Comparison of ENCODE assay signal across 34 cellular contexts in genomic region chr5:90066920-90067319, GRCh38.
A peak's percentile ranks its signal among the peaks of the same experiment; 100 is the strongest.
DNase-seq lines count a peak whose midpoint lies in the region; ATAC-seq, FAIRE-seq and TF ChIP-seq lines count a peak whose summit lies in the region.
"Had no signal": no experiment of that assay in that cellular context is flagged by ENCODE, and none has a peak within 500 bp of the region (broad histone marks: within the 10 kb centered on the region; RNA-seq: fewer than 3 reads in every experiment).

No MANE protein-coding gene starts in this region.

- no peak overlapping the region for H3K4me2 ChIP-seq in SK-N-SH
- H3K4me2 ChIP-seq: A549; BLaER1; BLaER1 treated with 17β-estradiol and CSF1 and Interleukin-3, amounts not matched to agents 10 nM and 100 nM had no signal

- WGBS in SK-N-SH (ENCODE audit: low lambda C conversion rate), result 51% methylated on average over 2 of the region's 2 CpGs
- WGBS in endodermal cell (ENCODE audit: insufficient coverage in 1 of 2, insufficient read length in 1 of 2), 2 experiments, result no CpG with 5 or more reads among the region's 2 CpGs

- H3K27ac ChIP-seq in SK-N-SH (ENCODE audit: low read depth in 2 of 2, low read length in 1 of 2), result no peak overlapping the region
- no peak overlapping the region for H3K27ac ChIP-seq in endodermal cell (ENCODE audit: low read depth, low read length)
- no peak overlapping the region for H3K27ac ChIP-seq in ascending aorta
- H3K27ac ChIP-seq: 22Rv1; A549; BLaER1; BLaER1 treated with 17β-estradiol and CSF1 and Interleukin-3, amounts not matched to agents 10 nM and 100 nM; C4-2B had no signal

- H3K36me3 ChIP-seq in SK-N-SH (replicated peaks in 1 of 2; ENCODE audit: control insufficient read depth in 1 of 2, insufficient read depth in 2 of 2, low read length in 1 of 2) (no peaks in the 10 kb centered on the region), endodermal cell (ENCODE audit: control insufficient read depth, insufficient read depth, low read length) (no peaks in the 10 kb centered on the region), ascending aorta (no peaks in the 10 kb centered on the region)
- H3K36me3 ChIP-seq: BE2C; BLaER1; BLaER1 treated with 17β-estradiol and CSF1 and Interleukin-3, amounts not matched to agents 10 nM and 100 nM had no signal

- no peaks in the 10 kb centered on the region for H3K9me2 ChIP-seq in SK-N-SH

- H3K79me2 ChIP-seq in SK-N-SH (ENCODE audit: insufficient read depth), result no peaks in the 10 kb centered on the region

- H3F3A ChIP-seq in SK-N-SH (replicated peaks; ENCODE audit: insufficient read depth), result no peaks in the 10 kb centered on the region

- intact Hi-C loops in ascending aorta (cut with DNase I), result no loop called here

- no peak overlapping the region for H3K4me3 Mint-ChIP-seq in endodermal cell
- H3K4me3 Mint-ChIP-seq: B cell; CD14-positive monocyte; CD4-positive, alpha-beta memory T cell; CD4-positive, alpha-beta T cell; CD4-positive, CD25-positive, alpha-beta regulatory T cell; CD8-positive, alpha-beta memory T cell; CD8-positive, alpha-beta T cell had no signal

- H3K27ac Mint-ChIP-seq in endodermal cell, result no peak overlapping the region
- H3K27ac Mint-ChIP-seq: B cell; CD14-positive monocyte; CD4-positive, alpha-beta memory T cell; CD4-positive, alpha-beta T cell; CD4-positive, CD25-positive, alpha-beta regulatory T cell; CD8-positive, alpha-beta memory T cell; CD8-positive, alpha-beta T cell had no signal

- no peaks in the 10 kb centered on the region for H4K20me1 ChIP-seq in SK-N-SH (ENCODE audit: insufficient read depth)
- H4K20me1 ChIP-seq: BLaER1; BLaER1 treated with 17β-estradiol and CSF1 and Interleukin-3, amounts not matched to agents 10 nM and 100 nM had no signal

- H3K36me3 Mint-ChIP-seq in endodermal cell (ENCODE audit: low read depth), result peaks cover 2% of the 10 kb centered on the region
- H3K36me3 Mint-ChIP-seq: CD14-positive monocyte; CD4-positive, alpha-beta memory T cell; CD4-positive, CD25-positive, alpha-beta regulatory T cell; CD8-positive, alpha-beta memory T cell; CD8-positive, alpha-beta T cell had no signal

- no peak for ATAC-seq in SK-N-SH treated with all-trans-retinoic acid at 6 μM for 48 hours
- ATAC-seq in GM18867 (IDR thresholded peaks at IDR 0.05; ENCODE audit: unreplicated experiment), result no peak
- ATAC-seq: A549; CD8-positive, alpha-beta T cell had no signal

- no peaks in the 10 kb centered on the region for H3K27me3 Mint-ChIP-seq in endodermal cell (ENCODE audit: insufficient read depth)
- H3K27me3 Mint-ChIP-seq: B cell; CD4-positive, alpha-beta memory T cell; CD4-positive, alpha-beta T cell; CD4-positive, CD25-positive, alpha-beta regulatory T cell had no signal

- TF ChIP-seq CTCF in SK-N-SH (IDR thresholded peaks at IDR 0.05) (no peak), endodermal cell (conservative IDR thresholded peaks at IDR 0.05) (peak; percentile 1), ascending aorta (IDR thresholded peaks at IDR 0.05) (no peak)

- CTCF ChIA-PET in SK-N-SH (lab: Yijun Ruan, JAX), result no interaction called here

- TF ChIP-seq RAD21 in SK-N-SH (IDR thresholded peaks at IDR 0.05; ENCODE audit: low read length), result no peak

- H3K4me3 ChIP-seq in SK-N-SH (ENCODE audit: low read depth in 2 of 2, low read length in 1 of 2), result no peak overlapping the region
- H3K4me3 ChIP-seq in endodermal cell (ENCODE audit: low read length), result no peak overlapping the region
- H3K4me3 ChIP-seq in ascending aorta, result no peak overlapping the region
- H3K4me3 ChIP-seq: A549; BLaER1; BLaER1 treated with 17β-estradiol and CSF1 and Interleukin-3, amounts not matched to agents 10 nM and 100 nM had no signal

- H3K9me3 Mint-ChIP-seq in endodermal cell, result peaks cover 13% of the 10 kb centered on the region
- H3K9me3 Mint-ChIP-seq: CD4-positive, alpha-beta T cell had no signal

- H3K4me1 ChIP-seq in SK-N-SH (ENCODE audit: control insufficient read depth in 1 of 2, insufficient read depth in 2 of 2, low read depth in 1 of 2, low read length in 1 of 2) (no peaks in the 10 kb centered on the region), endodermal cell (ENCODE audit: control insufficient read depth, insufficient read depth, low read length) (no peaks in the 10 kb centered on the region), ascending aorta (no peaks in the 10 kb centered on the region)
- H3K4me1 ChIP-seq: A549; BE2C; BLaER1; BLaER1 treated with 17β-estradiol and CSF1 and Interleukin-3, amounts not matched to agents 10 nM and 100 nM had no signal

- no peak for TF ChIP-seq EP300 in SK-N-SH (IDR thresholded peaks at IDR 0.05; ENCODE audit: borderline replicate concordance in 1 of 2, low read depth in 1 of 2, low read length in 1 of 2)

- POLR2A ChIA-PET in SK-N-SH (lab: Yijun Ruan, JAX), result no interaction called here

- H3K9ac ChIP-seq in SK-N-SH (no peak overlapping the region), endodermal cell (ENCODE audit: extremely low read depth, low read length, poor library complexity, severe bottlenecking) (no peak overlapping the region)
- H3K9ac ChIP-seq: BLaER1; BLaER1 treated with 17β-estradiol and CSF1 and Interleukin-3, amounts not matched to agents 10 nM and 100 nM had no signal

- no peak for DNase-seq in SK-N-SH
- no peak for DNase-seq in endodermal cell
- DNase-seq in ascending aorta (ENCODE audit: low spot score in 2 of 2), result no peak
- DNase-seq: 8988T; ACHN; AML-193; BE2C; C1 segment of cervical spinal cord; Caco-2; Calu3; CD4-positive, alpha-beta memory T cell; CD4-positive, alpha-beta T cell; CD4-positive, CD25-positive, alpha-beta regulatory T cell; CD8-positive, alpha-beta memory T cell; CD8-positive, alpha-beta T cell; COR-L47; DMS 273 treated with DMSO at 0.1 percent for 48 hours; DMS153; DMS53; DMS79; DMS79 treated with DMSO at 0.1 percent for 48 hours; DND-41; EL had no signal

- no peaks in the 10 kb centered on the region for H3K4me1 Mint-ChIP-seq in endodermal cell
- H3K4me1 Mint-ChIP-seq: B cell; CD14-positive monocyte; CD4-positive, alpha-beta memory T cell; CD4-positive, CD25-positive, alpha-beta regulatory T cell; CD8-positive, alpha-beta memory T cell had no signal

- peak; percentile 11 for FAIRE-seq in A204.1 (lab: Jason Lieb, UNC)
- FAIRE-seq: A549, D721Med had no signal

- no peaks in the 10 kb centered on the region for H3K27me3 ChIP-seq in SK-N-SH (ENCODE audit: insufficient read depth)
- no peaks in the 10 kb centered on the region for H3K27me3 ChIP-seq in endodermal cell (ENCODE audit: control insufficient read depth, insufficient read depth, low read length, poor library complexity, severe bottlenecking)
- H3K27me3 ChIP-seq in ascending aorta, result no peaks in the 10 kb centered on the region
- H3K27me3 ChIP-seq: BE2C; BLaER1; BLaER1 treated with 17β-estradiol and CSF1 and Interleukin-3, amounts not matched to agents 10 nM and 100 nM had no signal

- H2AFZ ChIP-seq in SK-N-SH (ENCODE audit: low read depth), result no peak overlapping the region

- H3K9me3 ChIP-seq in SK-N-SH, result no peaks in the 10 kb centered on the region
- H3K9me3 ChIP-seq in endodermal cell (ENCODE audit: control insufficient read depth, low read length), result peaks cover 13% of the 10 kb centered on the region
- H3K9me3 ChIP-seq in ascending aorta, result peaks cover 0 to 12% of the 10 kb centered on the region in 2 donors
- H3K9me3 ChIP-seq: A549, BE2C, Caco-2 had no signal

TF ChIP-seq in SK-N-SH treated with all-trans-retinoic acid at 6 μM for 48 hours, 23 proteins besides CTCF, POLR2A, EP300 and RAD21:
- no peak for TF ChIP-seq GLIS3 (CRISPR knock-in tag; IDR thresholded peaks at IDR 0.05)
- TF ChIP-seq ZNF8 (CRISPR knock-in tag; IDR thresholded peaks at IDR 0.05), result peak; percentile 90

TF ChIP-seq in SK-N-SH, 30 proteins besides CTCF, POLR2A, EP300 and RAD21 (continues in another document):
- no peak for TF ChIP-seq JUND (IDR thresholded peaks at IDR 0.05)
- no peak for TF ChIP-seq USF1 (IDR thresholded peaks at IDR 0.05; ENCODE audit: borderline replicate concordance, low read depth)
- TF ChIP-seq USF2 (IDR thresholded peaks at IDR 0.05; ENCODE audit: borderline replicate concordance, low read depth, low read length), result no peak
- no peak for TF ChIP-seq TAF1 (IDR thresholded peaks at IDR 0.05; ENCODE audit: borderline replicate concordance, low read depth, low read length)
- TF ChIP-seq FOSL2 (IDR thresholded peaks at IDR 0.05; ENCODE audit: borderline replicate concordance, low read depth), result no peak
- no peak for TF ChIP-seq POLR2AphosphoS5 (IDR thresholded peaks at IDR 0.05; ENCODE audit: low read depth, low read length)
- no peak for TF ChIP-seq GABPA (IDR thresholded peaks at IDR 0.05; ENCODE audit: low read depth)
